13 cellular contexts compared by ENCODE assay signal in genomic region chr10:125148576-125148975, GRCh38. TPM values are rescaled to one million over a fixed set of nuclear protein-coding genes. Genes with fewer than 3 reads are reported as not detected.
DNase-seq lines count a peak whose midpoint lies in the region; ATAC-seq and TF ChIP-seq lines count a peak whose summit lies in the region.
"Had no signal": no experiment of that assay in that cellular context is flagged by ENCODE, and none has a peak within 500 bp of the region (broad histone marks: within the 10 kb centered on the region; RNA-seq: fewer than 3 reads in every experiment).

No MANE protein-coding gene starts in this region.

- peaks cover 64% of the 10 kb centered on the region for H3K36me3 Mint-ChIP-seq in Caco-2 (ENCODE audit: insufficient read depth, unreplicated experiment)

- DNase-seq in Caco-2 (no peak), ascending aorta (ENCODE audit: low spot score in 2 of 2) (no peak), sciatic nerve (ENCODE audit: low spot score) (no peak), SK-N-DZ (ENCODE audit: low spot score) (no peak), NCI-H1436 treated with DMSO at 0.1 percent for 48 hours (lab: John Stamatoyannopoulos, UW) (no peak)
- DNase-seq in activated CD4-positive, alpha-beta T cell treated with anti-CD3 and anti-CD28 coated beads for 1 hour = no peak
- DNase-seq: activated CD8-positive, alpha-beta memory T cell treated with anti-CD3 and anti-CD28 coated beads, Interleukin-2, amount 50 U/mL, for 4 hours; central memory CD4-positive, alpha-beta T cell; NCI-H1694; stimulated activated CD4-positive, alpha-beta T cell treated with anti-CD3 and anti-CD28 coated beads, Interleukin-4, amount 100 ng/mL, for 4 hours had no signal

- peaks cover 1% of the 10 kb centered on the region; the same call in 1 of the 2 replicates for H3K36me3 ChIP-seq in Caco-2 (ENCODE audit: control insufficient read depth, insufficient read depth, low read length)
- H3K36me3 ChIP-seq in ascending aorta = peaks cover 0 to 3% of the 10 kb centered on the region in 2 donors
- H3K36me3 ChIP-seq in iPS-15b (ENCODE audit: control insufficient read depth, insufficient read depth, low read length) = peaks cover 23% of the 10 kb centered on the region

- H3K9ac ChIP-seq in iPS-15b (ENCODE audit: low read depth, low read length) = peak overlapping the region; percentile 27

- H3K4me1 Mint-ChIP-seq in Caco-2 (ENCODE audit: low read depth, unreplicated experiment) = peaks cover 20% of the 10 kb centered on the region

- CTCF ChIA-PET in Caco-2 (lab: Charles Lee) = no interaction called here

- POLR2A ChIA-PET in Caco-2 (lab: Charles Lee) = no interaction called here

- H3K4me1 ChIP-seq in Caco-2 = peaks cover 9% of the 10 kb centered on the region; the same call in 1 of the 2 replicates
- H3K4me1 ChIP-seq in ascending aorta = peaks cover 50 to 86% of the 10 kb centered on the region in 2 donors
- H3K4me1 ChIP-seq in iPS-15b (ENCODE audit: control insufficient read depth, insufficient read depth, low read length) = peaks cover 49% of the 10 kb centered on the region

- peak overlapping the region; percentile 89 to 90 for H3K27ac ChIP-seq in ascending aorta

- H3K27me3 ChIP-seq in Caco-2 (replicated peaks; ENCODE audit: control insufficient read depth, insufficient read depth, low read length) (no peaks in the 10 kb centered on the region), ascending aorta (no peaks in the 10 kb centered on the region), iPS-15b (ENCODE audit: control insufficient read depth, insufficient read depth, low read length) (no peaks in the 10 kb centered on the region)

- H3K4me3 Mint-ChIP-seq in Caco-2 (ENCODE audit: unreplicated experiment) = no peak overlapping the region
- H3K4me3 Mint-ChIP-seq: neural crest cell had no signal

- no peaks in the 10 kb centered on the region for H3K9me3 Mint-ChIP-seq in Caco-2 (ENCODE audit: unreplicated experiment)
- H3K9me3 Mint-ChIP-seq: neural crest cell had no signal

- H3K27me3 Mint-ChIP-seq in Caco-2 (ENCODE audit: insufficient read depth, unreplicated experiment) = no peaks in the 10 kb centered on the region

- peak overlapping the region; percentile 36 for H3K27ac Mint-ChIP-seq in Caco-2 (ENCODE audit: unreplicated experiment)

- H3K9me3 ChIP-seq in Caco-2 = no peaks in the 10 kb centered on the region
- no peaks in the 10 kb centered on the region for H3K9me3 ChIP-seq in ascending aorta
- H3K9me3 ChIP-seq in iPS-15b (ENCODE audit: control insufficient read depth, insufficient read depth, low read length) = no peaks in the 10 kb centered on the region

- peak; percentile 33 for ATAC-seq in sciatic nerve
- ATAC-seq in HG02970 (IDR thresholded peaks at IDR 0.05; ENCODE audit: low FRiP score, unreplicated experiment) = no peak

- TF ChIP-seq CTCF in Caco-2 (IDR thresholded peaks at IDR 0.05; ENCODE audit: insufficient read depth in 1 of 2, low read depth in 1 of 2, low read length in 1 of 2, severe bottlenecking in 1 of 2, unreplicated experiment in 1 of 2) (no peak), ascending aorta (IDR thresholded peaks at IDR 0.05) (no peak)

- intact Hi-C loops in Caco-2 (cut with micrococcal nuclease; ENCODE audit: unreplicated experiment) (no loop called here), ascending aorta (cut with DNase I) (loop anchor here (2.0 kb wide), 3 partner anchors 26 to 86 kb away; no protein-coding TSS in a partner anchor), sciatic nerve (cut with DNase I) (no loop called here)

- no TSS peak for BruUV-seq in Caco-2 (replicated peaks; lab: Mats Ljungman, UMichigan)

- H3K4me3 ChIP-seq in Caco-2 (ENCODE audit: low read depth, low read length) (no peak overlapping the region), ascending aorta (peak overlapping the region in 1 of 2 donors; percentile 47), iPS-15b (ENCODE audit: low read depth, low read length) (no peak overlapping the region)

RNA-seq across cellular contexts. Expression of gene CTBP2, which starts 11.8 kb away (rescaled TPM):
- total RNA-seq in Caco-2 (2022) (97.2 and 99.6 TPM in 2 replicates), ascending aorta (57.7 TPM), sciatic nerve (46.9 TPM)
- polyA plus RNA-seq in SK-N-DZ (2014; cell fraction: cytosol; rRNA removed) = 88.4 and 92.9 TPM in 2 replicates
- polyA plus RNA-seq in SK-N-DZ (2014; cell fraction: nucleus; rRNA removed) = 89.9 and 109 TPM in 2 replicates
